Comparison of ENCODE assay signal across 16 cellular contexts in genomic region chrX:68692651-68693050, GRCh38. TPM values are rescaled to one million over a fixed set of nuclear protein-coding genes. Genes with fewer than 3 reads are reported as not detected.
A peak's percentile ranks its signal among the peaks of the same experiment; 100 is the strongest.
DNase-seq lines count a peak whose midpoint lies in the region; ATAC-seq and TF ChIP-seq lines count a peak whose summit lies in the region.
"Had no signal": no experiment of that assay in that cellular context is flagged by ENCODE, and none has a peak within 500 bp of the region (broad histone marks: within the 10 kb centered on the region; RNA-seq: fewer than 3 reads in every experiment).

No MANE protein-coding gene starts in this region.

- DNase-seq in activated CD4-positive, alpha-beta memory T cell treated with anti-CD3 and anti-CD28 coated beads, Interleukin-2, amount 10 ng/mL, durations not matched to agents 7 days and 5 days, result no peak
- no peak for DNase-seq in activated CD4-positive, alpha-beta memory T cell treated with anti-CD3 and anti-CD28 coated beads for 36 hours
- peak; percentile 83 for DNase-seq in M059J (ENCODE audit: low read depth)
- no peak for DNase-seq in central memory CD8-positive, alpha-beta T cell (ENCODE audit: low spot score in 2 of 2)
- no peak for DNase-seq in neural progenitor cell (ENCODE audit: low spot score)
- DNase-seq in HPDE6-E6E7 (ENCODE audit: extremely low spot score), result no peak
- no peak for DNase-seq in mucosa of gallbladder (ENCODE audit: low spot score)
- DNase-seq: activated B cell treated with CpG ODN at 0.5 μM for 24 hours; activated naive CD4-positive, alpha-beta T cell treated with anti-CD3 and anti-CD28 coated beads for 36 hours; CD8-positive, alpha-beta T cell; central memory CD4-positive, alpha-beta T cell; NCI-H510A; stimulated activated CD4-positive, alpha-beta T cell treated with anti-CD3 and anti-CD28 coated beads, Interleukin-1b, Interleukin-23, amount 100 ng/mL, for 48 hours; SW 1271 had no signal

- peak overlapping the region; percentile 10 for H3K4me3 Mint-ChIP-seq in activated CD4-positive, alpha-beta memory T cell treated with anti-CD3 and anti-CD28 coated beads, Interleukin-2, amount 10 ng/mL, durations not matched to agents 7 days and 5 days
- H3K4me3 Mint-ChIP-seq in activated CD4-positive, alpha-beta memory T cell treated with anti-CD3 and anti-CD28 coated beads for 36 hours, result no peak overlapping the region
- peak overlapping the region; percentile 18 for H3K4me3 Mint-ChIP-seq in central memory CD8-positive, alpha-beta T cell
- peak overlapping the region; percentile 74 for H3K4me3 Mint-ChIP-seq in neural progenitor cell
- H3K4me3 Mint-ChIP-seq: activated naive CD4-positive, alpha-beta T cell treated with anti-CD3 and anti-CD28 coated beads for 36 hours had no signal

- H2AFZ ChIP-seq in neural progenitor cell (replicated peaks), result no peak overlapping the region

- H3K36me3 Mint-ChIP-seq in activated CD4-positive, alpha-beta memory T cell treated with anti-CD3 and anti-CD28 coated beads, Interleukin-2, amount 10 ng/mL, durations not matched to agents 7 days and 5 days (ENCODE audit: low read depth), result no peaks in the 10 kb centered on the region
- H3K36me3 Mint-ChIP-seq in activated CD4-positive, alpha-beta memory T cell treated with anti-CD3 and anti-CD28 coated beads for 36 hours, result no peaks in the 10 kb centered on the region
- H3K36me3 Mint-ChIP-seq in central memory CD8-positive, alpha-beta T cell (ENCODE audit: insufficient read depth), result no peaks in the 10 kb centered on the region
- H3K36me3 Mint-ChIP-seq in neural progenitor cell, result no peaks in the 10 kb centered on the region
- H3K36me3 Mint-ChIP-seq: CD8-positive, alpha-beta T cell had no signal

- no peak overlapping the region for H3K4me3 ChIP-seq in neural progenitor cell

- H3K79me2 ChIP-seq in neural progenitor cell (ENCODE audit: low read depth), result no peaks in the 10 kb centered on the region

- CTCF ChIA-PET in activated CD4-positive, alpha-beta memory T cell treated with anti-CD3 and anti-CD28 coated beads, Interleukin-2, amount 10 ng/mL, durations not matched to agents 7 days and 5 days (lab: Charles Lee), result no interaction called here
- CTCF ChIA-PET in activated CD4-positive, alpha-beta memory T cell treated with anti-CD3 and anti-CD28 coated beads for 36 hours (lab: Charles Lee), result no interaction called here

- no peaks in the 10 kb centered on the region for H3K27me3 Mint-ChIP-seq in activated CD4-positive, alpha-beta memory T cell treated with anti-CD3 and anti-CD28 coated beads, Interleukin-2, amount 10 ng/mL, durations not matched to agents 7 days and 5 days
- H3K27me3 Mint-ChIP-seq in activated CD4-positive, alpha-beta memory T cell treated with anti-CD3 and anti-CD28 coated beads for 36 hours, result peaks cover 15% of the 10 kb centered on the region
- peaks cover 25% of the 10 kb centered on the region for H3K27me3 Mint-ChIP-seq in central memory CD8-positive, alpha-beta T cell
- H3K27me3 Mint-ChIP-seq in neural progenitor cell (ENCODE audit: insufficient read depth, low read depth), result peaks cover 11% of the 10 kb centered on the region

- no peak overlapping the region for H3K27ac ChIP-seq in neural progenitor cell
- H3K27ac ChIP-seq: testis had no signal

- H3K9ac ChIP-seq in neural progenitor cell, result no peak overlapping the region

- no peaks in the 10 kb centered on the region for H3K9me3 ChIP-seq in neural progenitor cell (ENCODE audit: low read depth)
- H3K9me3 ChIP-seq: testis had no signal

- intact Hi-C loops in activated CD4-positive, alpha-beta memory T cell treated with anti-CD3 and anti-CD28 coated beads for 36 hours (cut with micrococcal nuclease), result loop anchor here (5.0 kb wide), 1 partner anchor 120 kb away; no protein-coding TSS in a partner anchor

- no peak for TF ChIP-seq CTCF in neural progenitor cell (IDR thresholded peaks at IDR 0.05)

- POLR2A ChIA-PET in activated CD4-positive, alpha-beta memory T cell treated with anti-CD3 and anti-CD28 coated beads, Interleukin-2, amount 10 ng/mL, durations not matched to agents 7 days and 5 days (lab: Charles Lee), result no interaction called here
- POLR2A ChIA-PET in activated CD4-positive, alpha-beta memory T cell treated with anti-CD3 and anti-CD28 coated beads for 36 hours (lab: Charles Lee), result no interaction called here

- H3K4me2 ChIP-seq in neural progenitor cell, result no peak overlapping the region

- H3K9me3 Mint-ChIP-seq in activated CD4-positive, alpha-beta memory T cell treated with anti-CD3 and anti-CD28 coated beads, Interleukin-2, amount 10 ng/mL, durations not matched to agents 7 days and 5 days, result no peaks in the 10 kb centered on the region
- no peaks in the 10 kb centered on the region for H3K9me3 Mint-ChIP-seq in activated CD4-positive, alpha-beta memory T cell treated with anti-CD3 and anti-CD28 coated beads for 36 hours
- H3K9me3 Mint-ChIP-seq in central memory CD8-positive, alpha-beta T cell, result no peaks in the 10 kb centered on the region
- H3K9me3 Mint-ChIP-seq in neural progenitor cell, result peaks cover 10% of the 10 kb centered on the region
- H3K9me3 Mint-ChIP-seq: activated B cell treated with CpG ODN at 0.5 μM for 24 hours; activated naive CD4-positive, alpha-beta T cell treated with anti-CD3 and anti-CD28 coated beads for 36 hours; CD8-positive, alpha-beta T cell had no signal

- no peaks in the 10 kb centered on the region for H4K20me1 ChIP-seq in neural progenitor cell (ENCODE audit: low read depth)

- ATAC-seq in central memory CD8-positive, alpha-beta T cell (replicated peaks; ENCODE audit: extremely low read depth, poor library complexity, severe bottlenecking), result no peak
- ATAC-seq in HG03469 (IDR thresholded peaks at IDR 0.05; ENCODE audit: unreplicated experiment), result no peak
- ATAC-seq: CD8-positive, alpha-beta T cell had no signal

- no peaks in the 10 kb centered on the region for H3K4me1 ChIP-seq in neural progenitor cell
- H3K4me1 ChIP-seq: testis had no signal

- H3K27ac Mint-ChIP-seq in activated CD4-positive, alpha-beta memory T cell treated with anti-CD3 and anti-CD28 coated beads, Interleukin-2, amount 10 ng/mL, durations not matched to agents 7 days and 5 days, result no peak overlapping the region
- no peak overlapping the region for H3K27ac Mint-ChIP-seq in activated CD4-positive, alpha-beta memory T cell treated with anti-CD3 and anti-CD28 coated beads for 36 hours
- H3K27ac Mint-ChIP-seq in central memory CD8-positive, alpha-beta T cell (ENCODE audit: low read depth), result no peak overlapping the region
- no peak overlapping the region for H3K27ac Mint-ChIP-seq in neural progenitor cell
- H3K27ac Mint-ChIP-seq: activated B cell treated with CpG ODN at 0.5 μM for 24 hours; activated naive CD4-positive, alpha-beta T cell treated with anti-CD3 and anti-CD28 coated beads for 36 hours; CD8-positive, alpha-beta T cell had no signal

- no peaks in the 10 kb centered on the region for H3F3A ChIP-seq in neural progenitor cell (ENCODE audit: low read depth)

- H3K4me1 Mint-ChIP-seq in activated CD4-positive, alpha-beta memory T cell treated with anti-CD3 and anti-CD28 coated beads, Interleukin-2, amount 10 ng/mL, durations not matched to agents 7 days and 5 days, result peaks cover 37% of the 10 kb centered on the region
- H3K4me1 Mint-ChIP-seq in activated CD4-positive, alpha-beta memory T cell treated with anti-CD3 and anti-CD28 coated beads for 36 hours (ENCODE audit: low read depth), result peaks cover 6% of the 10 kb centered on the region
- H3K4me1 Mint-ChIP-seq in central memory CD8-positive, alpha-beta T cell, result no peaks in the 10 kb centered on the region
- H3K4me1 Mint-ChIP-seq in neural progenitor cell, result peaks cover 12% of the 10 kb centered on the region

- no peaks in the 10 kb centered on the region for H3K36me3 ChIP-seq in neural progenitor cell

- H3K27me3 ChIP-seq in neural progenitor cell, result peaks cover 44% of the 10 kb centered on the region
- H3K27me3 ChIP-seq: testis had no signal

RNA-seq across cellular contexts. Expression of gene STARD8, which starts 45.2 kb away (rescaled TPM):
- 1 to 10 TPM; 3.5 to 3.7 TPM for total RNA-seq in activated CD4-positive, alpha-beta memory T cell treated with anti-CD3 and anti-CD28 coated beads, Interleukin-2, amount 10 ng/mL, durations not matched to agents 7 days and 5 days
- total RNA-seq in activated CD4-positive, alpha-beta memory T cell treated with anti-CD3 and anti-CD28 coated beads for 36 hours, result under 1 TPM; 0.57 to 0.80 TPM
- total RNA-seq in M059J (2014; rRNA removed; shearing (Covaris generic)), result 9.5 and 14.4 TPM in 2 replicates
- total RNA-seq in neural progenitor cell (ENCODE audit: low replicate concordance), result 0.82 and 2.3 TPM in 2 replicates
- 6.1 TPM for total RNA-seq in mucosa of gallbladder
- total RNA-seq: CD8-positive, alpha-beta T cell had no signal
